ENCODE assay signal across 16 cellular contexts in genomic region chr2:105142239-105142638, GRCh38.
"Had no signal": no experiment of that assay in that cellular context is flagged by ENCODE, and none has a peak within 500 bp of the region (broad histone marks: within the 10 kb centered on the region; RNA-seq: fewer than 3 reads in every experiment).

No MANE protein-coding gene starts in this region.

- H3K4me1 ChIP-seq: lower lobe of right lung had no signal

- DNase-seq: activated CD4-positive, alpha-beta T cell treated with anti-CD3 and anti-CD28 coated beads, Interleukin-2, amount 50 U/mL, for 48 hours; activated gamma-delta T cell; activated naive CD8-positive, alpha-beta T cell treated with anti-CD3 and anti-CD28 coated beads, Interleukin-2, amount 10 ng/mL, durations not matched to agents 7 days and 5 days; activated T-cell treated with anti-CD3 and anti-CD28 coated beads, Interleukin-2, amount 50 U/mL, for 4 hours; anterior cingulate cortex; dorsolateral prefrontal cortex; glutamatergic neuron; lower lobe of right lung; naive thymus-derived CD8-positive, alpha-beta T cell; ovary; stimulated activated CD4-positive, alpha-beta T cell treated with anti-CD3 and anti-CD28 coated beads, Interleukin-4, amount 100 ng/mL, for 1 hour; stimulated activated CD8-positive, alpha-beta memory T cell treated with anti-CD3 and anti-CD28 coated beads, Interleukin-4, amount 100 ng/mL, for 48 hours; stomach had no signal

- H3K9me3 Mint-ChIP-seq: activated naive CD8-positive, alpha-beta T cell treated with anti-CD3 and anti-CD28 coated beads, Interleukin-2, amount 10 ng/mL, durations not matched to agents 7 days and 5 days; activated T-cell treated with anti-CD3 and anti-CD28 coated beads, Interleukin-2, amount 50 U/mL, for 4 hours had no signal

- H3K27ac Mint-ChIP-seq: activated naive CD8-positive, alpha-beta T cell treated with anti-CD3 and anti-CD28 coated beads, Interleukin-2, amount 10 ng/mL, durations not matched to agents 7 days and 5 days; naive thymus-derived CD8-positive, alpha-beta T cell had no signal

- H3K4me3 Mint-ChIP-seq: activated naive CD8-positive, alpha-beta T cell treated with anti-CD3 and anti-CD28 coated beads, Interleukin-2, amount 10 ng/mL, durations not matched to agents 7 days and 5 days had no signal

- H3K36me3 Mint-ChIP-seq: activated naive CD8-positive, alpha-beta T cell treated with anti-CD3 and anti-CD28 coated beads, Interleukin-2, amount 10 ng/mL, durations not matched to agents 7 days and 5 days; naive thymus-derived CD8-positive, alpha-beta T cell had no signal

- H3K4me3 ChIP-seq: dorsolateral prefrontal cortex, lower lobe of right lung, ovary, stomach, vagina had no signal

- H3K9me3 ChIP-seq: lower lobe of right lung, ovary, stomach, vagina had no signal

- H3K36me3 ChIP-seq: lower lobe of right lung, ovary, stomach, vagina had no signal

- H3K27me3 ChIP-seq: ovary, vagina had no signal

- H3K27ac ChIP-seq: lower lobe of right lung, ovary, stomach, vagina had no signal

- ATAC-seq: activated CD4-positive, CD25-positive, alpha-beta regulatory T cell treated with anti-CD3 and anti-CD28 coated beads, Interleukin-2, amount 50 U/mL, for 24 hours; activated T-cell treated with anti-CD3 and anti-CD28 coated beads, Interleukin-2, amount 50 U/mL, for 4 hours; esophagus mucosa; naive thymus-derived CD8-positive, alpha-beta T cell had no signal
